In the genomic region with DNA sequence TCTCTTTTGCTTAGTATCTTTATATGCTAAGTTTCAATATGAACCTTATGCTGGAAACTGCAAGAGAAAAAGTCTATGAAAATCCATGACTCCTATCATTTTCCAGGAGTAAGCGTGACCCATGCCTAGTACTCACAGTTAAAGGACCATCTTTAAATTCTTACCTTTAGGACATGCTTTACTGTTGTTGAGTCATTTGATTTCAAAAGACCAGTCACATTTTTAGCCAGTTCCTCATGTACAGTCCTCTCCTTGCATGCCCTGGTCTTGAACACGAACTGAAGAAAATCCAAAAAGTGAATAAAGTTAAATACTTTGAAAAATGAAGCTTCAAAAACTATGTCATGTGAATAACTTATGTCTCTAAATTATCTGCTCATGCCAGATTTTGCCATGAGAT, we compare ENCODE assay signal across 16 cellular contexts.
DNase-seq lines count a peak whose midpoint lies in the region; ATAC-seq and TF ChIP-seq lines count a peak whose summit lies in the region.
"Had no signal": no experiment of that assay in that cellular context is flagged by ENCODE, and none has a peak within 500 bp of the region (broad histone marks: within the 10 kb centered on the region; RNA-seq: fewer than 3 reads in every experiment).

No MANE protein-coding gene starts in this region.

- H2BK120ac ChIP-seq in IMR-90 (ENCODE audit: low read depth, low read length) = no peak overlapping the region

- POLR2A ChIA-PET in IMR-90 (lab: Charles Lee; ENCODE audit: unreplicated experiment) = no interaction called here

- no peak overlapping the region for H3K4me3 Mint-ChIP-seq in activated naive CD4-positive, alpha-beta T cell treated with anti-CD3 and anti-CD28 coated beads, Interleukin-2, amount 50 U/mL, for 24 hours
- no peak overlapping the region for H3K4me3 Mint-ChIP-seq in natural killer cell
- H3K4me3 Mint-ChIP-seq: B cell, HFFc6 had no signal

- CTCF ChIA-PET in IMR-90 (lab: Yijun Ruan, JAX) = no interaction called here

- in situ Hi-C loops in IMR-90 (cut with MboI; ENCODE audit: low sequenced_read_pairs) = no loop called here

- no TSS peak for BruUV-seq in IMR-90 (replicated peaks; lab: Mats Ljungman, UMichigan)

- ATAC-seq in IMR-90 (ENCODE audit: low read depth) = no peak
- no peak for ATAC-seq in natural killer cell

- no peak overlapping the region for H4K91ac ChIP-seq in IMR-90 (ENCODE audit: insufficient read depth, low read depth, low read length)

- peaks cover 0 to 8% of the 10 kb centered on the region in 2 experiments; a peak in 3 of 4 replicates for H3K79me1 ChIP-seq in IMR-90 (ENCODE audit: low read depth in 1 of 2, low read length in 2 of 2)

- H3K4ac ChIP-seq in IMR-90 (ENCODE audit: low read depth, low read length) = no peak overlapping the region

- dilution Hi-C loops in IMR-90 (cut with HindIII; ENCODE audit: low sequenced_read_pairs, unreplicated experiment) = no loop called here

- no peak overlapping the region for H3K23ac ChIP-seq in IMR-90 (ENCODE audit: low read depth, low read length)

- peak overlapping the region; percentile 5 for H2BK5ac ChIP-seq in IMR-90 (ENCODE audit: low read depth, low read length, poor library complexity, severe bottlenecking)

- H2AK9ac ChIP-seq in IMR-90 (replicated peaks; ENCODE audit: low read depth, low read length, poor library complexity) = no peak overlapping the region

- TF ChIP-seq POLR2A in IMR-90 (IDR thresholded peaks at IDR 0.05; ENCODE audit: low read depth, low read length) = no peak

- no peak for DNase-seq in activated naive CD4-positive, alpha-beta T cell (lab: John Stamatoyannopoulos, UW)
- no peak for DNase-seq in IMR-90
- no peak for DNase-seq in natural killer cell
- DNase-seq in WERI-Rb-1 = no peak
- no peak for DNase-seq in NOMO-1 (lab: John Stamatoyannopoulos, UW; ENCODE audit: unreplicated experiment in 2 of 2)
- no peak for DNase-seq in retina
- DNase-seq: C1 segment of cervical spinal cord; CD4-positive, alpha-beta memory T cell; COR-L47; DMS153; DND-41; GDM1; HCEC 1CT; HFFc6 had no signal

- no peaks in the 10 kb centered on the region for H3K4me1 Mint-ChIP-seq in activated naive CD4-positive, alpha-beta T cell treated with anti-CD3 and anti-CD28 coated beads, Interleukin-2, amount 50 U/mL, for 24 hours
- H3K4me1 Mint-ChIP-seq in natural killer cell = no peaks in the 10 kb centered on the region
- H3K4me1 Mint-ChIP-seq: B cell had no signal

- H3K56ac ChIP-seq in IMR-90 (ENCODE audit: extremely low read depth, insufficient read depth, low read length) = no peak overlapping the region

- H3K36me3 Mint-ChIP-seq in activated naive CD4-positive, alpha-beta T cell treated with anti-CD3 and anti-CD28 coated beads, Interleukin-2, amount 50 U/mL, for 24 hours = peaks cover 40% of the 10 kb centered on the region
- peaks cover 32% of the 10 kb centered on the region for H3K36me3 Mint-ChIP-seq in natural killer cell

- H2BK15ac ChIP-seq in IMR-90 (ENCODE audit: low read depth, low read length) = no peak overlapping the region

- H3K36me3 ChIP-seq in IMR-90 (ENCODE audit: control insufficient read depth, insufficient read depth, low read length) (peaks cover 10% of the 10 kb centered on the region), WERI-Rb-1 (no peaks in the 10 kb centered on the region)

- no peak overlapping the region for H2AFZ ChIP-seq in IMR-90 (replicated peaks; ENCODE audit: low read length, poor library complexity)

- H3K14ac ChIP-seq in IMR-90 (replicated peaks; ENCODE audit: low read depth, low read length) = no peak overlapping the region

- H3K27ac ChIP-seq in IMR-90 (ENCODE audit: insufficient read depth, low read length) = no peak overlapping the region
- no peak overlapping the region for H3K27ac ChIP-seq in WERI-Rb-1

- H3K9ac ChIP-seq in IMR-90 (ENCODE audit: low read depth, low read length) = no peak overlapping the region

- peaks cover 4% of the 10 kb centered on the region; the same call in 1 of the 2 replicates for H3K4me1 ChIP-seq in IMR-90 (ENCODE audit: control insufficient read depth, insufficient read depth, low read length)

- intact Hi-C loops in IMR-90 (cut with micrococcal nuclease) = no loop called here
- intact Hi-C loops in natural killer cell (cut with micrococcal nuclease) = no loop called here

- no peaks in the 10 kb centered on the region for H3K27me3 ChIP-seq in IMR-90 (ENCODE audit: control insufficient read depth, insufficient read depth, low read length)
- H3K27me3 ChIP-seq in WERI-Rb-1 (ENCODE audit: insufficient read depth, low read depth, severe bottlenecking) = no peaks in the 10 kb centered on the region

- H3K18ac ChIP-seq in IMR-90 (ENCODE audit: low read depth, low read length) = no peak overlapping the region

- no peaks in the 10 kb centered on the region for H3K9me3 ChIP-seq in IMR-90 (ENCODE audit: control insufficient read depth, insufficient read depth, low read length)
- no peaks in the 10 kb centered on the region for H3K9me3 ChIP-seq in WERI-Rb-1 (ENCODE audit: severe bottlenecking)

- no peak overlapping the region for H2BK20ac ChIP-seq in IMR-90 (ENCODE audit: low read depth, low read length)

- H4K8ac ChIP-seq in IMR-90 (ENCODE audit: low read depth in 2 of 2, low read length in 2 of 2) = no peak overlapping the region

- TF ChIP-seq RAD21 in IMR-90 (IDR thresholded peaks at IDR 0.05; ENCODE audit: low read length) = no peak

- no peaks in the 10 kb centered on the region for H4K20me1 ChIP-seq in IMR-90 (ENCODE audit: insufficient read depth, low read length)

- TF ChIP-seq CTCF in IMR-90 (conservative IDR thresholded peaks at IDR 0.05; ENCODE audit: low read depth, low read length) (no peak), natural killer cell (IDR thresholded peaks at IDR 0.05) (no peak), WERI-Rb-1 (IDR thresholded peaks at IDR 0.05; ENCODE audit: low read depth, low read length) (no peak)

- H4K5ac ChIP-seq in IMR-90 (ENCODE audit: low read depth, low read length) = no peak overlapping the region

- WGBS in IMR-90 (ENCODE audit: extremely low coverage in 2 of 2, insufficient read length in 1 of 2), 2 experiments = no CpG with 5 or more reads among the region's 2 CpGs

- H3K27me3 Mint-ChIP-seq in activated naive CD4-positive, alpha-beta T cell treated with anti-CD3 and anti-CD28 coated beads, Interleukin-2, amount 50 U/mL, for 24 hours = no peaks in the 10 kb centered on the region
- no peaks in the 10 kb centered on the region for H3K27me3 Mint-ChIP-seq in natural killer cell (ENCODE audit: low read depth in 2 of 2)
- H3K27me3 Mint-ChIP-seq: B cell; CD4-positive, alpha-beta memory T cell had no signal

- H3K9me1 ChIP-seq in IMR-90 (ENCODE audit: insufficient read depth, low read length) = peaks cover 8% of the 10 kb centered on the region

- H3K4me2 ChIP-seq in IMR-90 (ENCODE audit: low read depth, low read length) = no peak overlapping the region

- H3K27ac Mint-ChIP-seq in activated naive CD4-positive, alpha-beta T cell treated with anti-CD3 and anti-CD28 coated beads, Interleukin-2, amount 50 U/mL, for 24 hours = peak overlapping the region; percentile 8
- H3K27ac Mint-ChIP-seq in natural killer cell = peak overlapping the region; percentile 9 to 62

- no peak overlapping the region for H2AK5ac ChIP-seq in IMR-90 (ENCODE audit: low read depth, low read length)

- H3K9me3 Mint-ChIP-seq in activated naive CD4-positive, alpha-beta T cell treated with anti-CD3 and anti-CD28 coated beads, Interleukin-2, amount 50 U/mL, for 24 hours = no peaks in the 10 kb centered on the region
- no peaks in the 10 kb centered on the region for H3K9me3 Mint-ChIP-seq in natural killer cell
- H3K9me3 Mint-ChIP-seq: CD4-positive, alpha-beta memory T cell; HFFc6 had no signal

- H3K4me3 ChIP-seq in IMR-90 (ENCODE audit: insufficient read depth, low read depth, low read length) (no peak overlapping the region), WERI-Rb-1 (ENCODE audit: low read depth, low read length) (no peak overlapping the region)

TF ChIP-seq in IMR-90, 13 proteins besides CTCF, POLR2A, EP300 and RAD21:
- TF ChIP-seq CEBPB (IDR thresholded peaks at IDR 0.05; ENCODE audit: low read depth, low read length) (no peak), SMC3 (IDR thresholded peaks at IDR 0.05; ENCODE audit: low read depth, low read length) (no peak), NFE2L2 (IDR thresholded peaks at IDR 0.05; ENCODE audit: low read depth, low read length) (no peak)
